In the genomic region with DNA sequence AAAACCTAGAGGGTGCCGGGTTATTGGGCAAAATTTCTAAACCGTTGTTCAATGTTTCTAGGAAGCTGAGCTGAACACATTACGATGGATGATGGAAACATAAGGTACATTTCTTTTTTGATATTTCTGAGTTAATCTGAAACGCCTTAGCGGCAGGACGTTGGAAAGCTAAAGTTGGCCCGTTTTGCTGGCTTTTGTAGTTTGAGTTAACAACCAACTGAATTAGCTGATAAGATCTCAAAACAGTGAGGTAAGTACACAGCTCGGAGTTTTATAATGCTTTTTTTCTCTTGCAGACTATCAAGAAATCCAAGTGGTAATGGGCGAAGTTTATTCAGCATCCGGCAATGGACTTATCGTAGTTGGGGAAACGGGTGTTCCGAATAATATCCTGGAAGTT, we compare ENCODE assay signal across 8 cellular contexts.
DNase-seq lines count a peak whose midpoint lies in the region; ATAC-seq and TF ChIP-seq lines count a peak whose summit lies in the region.

No MANE protein-coding gene starts in this region.

- H3K27ac Mint-ChIP-seq in activated CD8-positive, alpha-beta T cell treated with anti-CD3 and anti-CD28 coated beads for 36 hours = peak overlapping the region; percentile 94
- H3K27ac Mint-ChIP-seq in stimulated activated memory B cell treated with anti-CD40 and anti-IgM and Interleukin-4, amounts not matched to agents 10 μg/mL and 1 μg/mL and 100 μg/mL, for 72 hours = peak overlapping the region; percentile 95

- peak overlapping the region; percentile 98 for H3K4me3 ChIP-seq in iPS-11a (ENCODE audit: low read depth, low read length)

- peak overlapping the region; percentile 80 for H3K4me3 Mint-ChIP-seq in activated CD8-positive, alpha-beta T cell treated with anti-CD3 and anti-CD28 coated beads for 36 hours
- peak overlapping the region; percentile 86 for H3K4me3 Mint-ChIP-seq in stimulated activated memory B cell treated with anti-CD40 and anti-IgM and Interleukin-4, amounts not matched to agents 10 μg/mL and 1 μg/mL and 100 μg/mL, for 72 hours

- POLR2A ChIA-PET in activated CD8-positive, alpha-beta T cell treated with anti-CD3 and anti-CD28 coated beads for 36 hours (lab: Charles Lee) = interaction anchor here (0.7 to 0.9 kb wide), 2 partner anchors 10 to 72 kb away, joined by 4 read pairs; no protein-coding TSS in a partner anchor

- ATAC-seq in HG03108 (IDR thresholded peaks at IDR 0.05; ENCODE audit: unreplicated experiment) = peak; percentile 0
- ATAC-seq in activated CD8-positive, alpha-beta T cell treated with anti-CD3 and anti-CD28 coated beads for 36 hours = no peak
- no peak for ATAC-seq in stimulated activated memory B cell treated with anti-CD40 and anti-IgM and Interleukin-4, amounts not matched to agents 10 μg/mL and 1 μg/mL and 100 μg/mL, for 72 hours
- ATAC-seq in GM21526 (IDR thresholded peaks at IDR 0.05; ENCODE audit: low FRiP score, unreplicated experiment) = no peak
- ATAC-seq in HG03457 (IDR thresholded peaks at IDR 0.05; ENCODE audit: unreplicated experiment) = no peak

- peaks cover 43% of the 10 kb centered on the region for H3K36me3 Mint-ChIP-seq in activated CD8-positive, alpha-beta T cell treated with anti-CD3 and anti-CD28 coated beads for 36 hours (ENCODE audit: low read depth)
- H3K36me3 Mint-ChIP-seq in stimulated activated memory B cell treated with anti-CD40 and anti-IgM and Interleukin-4, amounts not matched to agents 10 μg/mL and 1 μg/mL and 100 μg/mL, for 72 hours = peaks cover 41% of the 10 kb centered on the region

- DNase-seq in activated CD8-positive, alpha-beta T cell treated with anti-CD3 and anti-CD28 coated beads for 36 hours = no peak
- no peak for DNase-seq in posterior vena cava (ENCODE audit: low spot score)
- no peak for DNase-seq in foreskin melanocyte

- intact Hi-C loops in activated CD8-positive, alpha-beta T cell treated with anti-CD3 and anti-CD28 coated beads for 36 hours (cut with micrococcal nuclease) = no loop called here
- intact Hi-C loops in posterior vena cava (cut with DNase I) = no loop called here

- H3K9me3 Mint-ChIP-seq in activated CD8-positive, alpha-beta T cell treated with anti-CD3 and anti-CD28 coated beads for 36 hours = no peaks in the 10 kb centered on the region
- no peaks in the 10 kb centered on the region for H3K9me3 Mint-ChIP-seq in stimulated activated memory B cell treated with anti-CD40 and anti-IgM and Interleukin-4, amounts not matched to agents 10 μg/mL and 1 μg/mL and 100 μg/mL, for 72 hours

- TF ChIP-seq CTCF in activated CD8-positive, alpha-beta T cell treated with anti-CD3 and anti-CD28 coated beads for 36 hours (IDR thresholded peaks at IDR 0.05) = no peak

- H3K27me3 Mint-ChIP-seq in activated CD8-positive, alpha-beta T cell treated with anti-CD3 and anti-CD28 coated beads for 36 hours = no peaks in the 10 kb centered on the region
- H3K27me3 Mint-ChIP-seq in stimulated activated memory B cell treated with anti-CD40 and anti-IgM and Interleukin-4, amounts not matched to agents 10 μg/mL and 1 μg/mL and 100 μg/mL, for 72 hours = no peaks in the 10 kb centered on the region

- CTCF ChIA-PET in activated CD8-positive, alpha-beta T cell treated with anti-CD3 and anti-CD28 coated beads for 36 hours (lab: Charles Lee) = no interaction called here

- peaks cover 30% of the 10 kb centered on the region for H3K4me1 Mint-ChIP-seq in activated CD8-positive, alpha-beta T cell treated with anti-CD3 and anti-CD28 coated beads for 36 hours (ENCODE audit: low read depth)
- H3K4me1 Mint-ChIP-seq in stimulated activated memory B cell treated with anti-CD40 and anti-IgM and Interleukin-4, amounts not matched to agents 10 μg/mL and 1 μg/mL and 100 μg/mL, for 72 hours = peaks cover 50% of the 10 kb centered on the region
